29 cellular contexts compared by ENCODE assay signal in genomic region chr10:34530778-34531177, GRCh38.
"Had no signal": no experiment of that assay in that cellular context is flagged by ENCODE, and none has a peak within 500 bp of the region (broad histone marks: within the 10 kb centered on the region; RNA-seq: fewer than 3 reads in every experiment).

No MANE protein-coding gene starts in this region.

- H3K4me1 Mint-ChIP-seq: activated CD4-positive, alpha-beta memory T cell treated with anti-CD3 and anti-CD28 coated beads, Interleukin-2, amount 10 ng/mL, durations not matched to agents 7 days and 5 days; activated CD4-positive, alpha-beta T cell treated with anti-CD3 and anti-CD28 coated beads, Interleukin-2, amount 10 ng/mL, durations not matched to agents 7 days and 5 days; activated naive CD4-positive, alpha-beta T cell treated with anti-CD3 and anti-CD28 coated beads, Interleukin-2, amount 10 ng/mL, durations not matched to agents 7 days and 5 days; activated naive CD8-positive, alpha-beta T cell treated with anti-CD3 and anti-CD28 coated beads, Interleukin-2, amount 10 ng/mL, durations not matched to agents 7 days and 5 days; naive thymus-derived CD4-positive, alpha-beta T cell had no signal

- H3K4me3 ChIP-seq: ascending aorta, esophagus squamous epithelium, heart right ventricle, left lung, pancreas, prostate gland, tibial nerve, uterus had no signal

- H3K4me1 ChIP-seq: prostate gland had no signal

- H3K27me3 Mint-ChIP-seq: activated naive CD4-positive, alpha-beta T cell treated with anti-CD3 and anti-CD28 coated beads, Interleukin-2, amount 10 ng/mL, durations not matched to agents 7 days and 5 days; activated naive CD8-positive, alpha-beta T cell treated with anti-CD3 and anti-CD28 coated beads, Interleukin-2, amount 10 ng/mL, durations not matched to agents 7 days and 5 days; dendritic cell treated with granulocyte-macrophage colony-stimulating factor and Interleukin-4, amounts not matched to agents 40 ng/mL and 50 ng/mL, for 4 days had no signal

- ATAC-seq: heart right ventricle; left lung; naive thymus-derived CD4-positive, alpha-beta T cell had no signal

- H3K9me3 Mint-ChIP-seq: activated CD4-positive, alpha-beta memory T cell treated with anti-CD3 and anti-CD28 coated beads, Interleukin-2, amount 10 ng/mL, durations not matched to agents 7 days and 5 days; activated CD4-positive, alpha-beta T cell treated with anti-CD3 and anti-CD28 coated beads, Interleukin-2, amount 10 ng/mL, durations not matched to agents 7 days and 5 days; activated naive CD4-positive, alpha-beta T cell treated with anti-CD3 and anti-CD28 coated beads, Interleukin-2, amount 10 ng/mL, durations not matched to agents 7 days and 5 days; activated T-cell treated with anti-CD3 and anti-CD28 coated beads, Interleukin-2, amount 50 U/mL, for 24 hours; dendritic cell treated with granulocyte-macrophage colony-stimulating factor and Interleukin-4, amounts not matched to agents 40 ng/mL and 50 ng/mL, for 4 days had no signal

- H3K27ac ChIP-seq: ascending aorta, epithelial cell of prostate, esophagus squamous epithelium, heart right ventricle, left lung, pancreas, prostate gland, tibial nerve, uterus had no signal

- H3K4me3 Mint-ChIP-seq: activated CD4-positive, alpha-beta memory T cell treated with anti-CD3 and anti-CD28 coated beads, Interleukin-2, amount 10 ng/mL, durations not matched to agents 7 days and 5 days; activated CD4-positive, alpha-beta T cell treated with anti-CD3 and anti-CD28 coated beads, Interleukin-2, amount 10 ng/mL, durations not matched to agents 7 days and 5 days; activated naive CD4-positive, alpha-beta T cell treated with anti-CD3 and anti-CD28 coated beads, Interleukin-2, amount 10 ng/mL, durations not matched to agents 7 days and 5 days; activated naive CD8-positive, alpha-beta T cell treated with anti-CD3 and anti-CD28 coated beads, Interleukin-2, amount 10 ng/mL, durations not matched to agents 7 days and 5 days; activated T-cell treated with anti-CD3 and anti-CD28 coated beads, Interleukin-2, amount 50 U/mL, for 24 hours; dendritic cell treated with granulocyte-macrophage colony-stimulating factor and Interleukin-4, amounts not matched to agents 40 ng/mL and 50 ng/mL, for 4 days; mesothelial cell of epicardium; naive thymus-derived CD4-positive, alpha-beta T cell; neural crest cell had no signal

- DNase-seq: activated CD4-positive, alpha-beta memory T cell treated with anti-CD3 and anti-CD28 coated beads, Interleukin-2, amount 10 ng/mL, durations not matched to agents 7 days and 5 days; activated CD4-positive, alpha-beta T cell treated with anti-CD3 and anti-CD28 coated beads, Interleukin-2, amount 10 ng/mL, durations not matched to agents 7 days and 5 days; activated CD4-positive, CD25-positive, alpha-beta regulatory T cell treated with anti-CD3 and anti-CD28 coated beads, Interleukin-2, amount 50 U/mL, for 72 hours; activated CD8-positive, alpha-beta memory T cell treated with anti-CD3 and anti-CD28 coated beads, Interleukin-2, amount 50 U/mL, for 48 hours; activated gamma-delta T cell; activated naive CD4-positive, alpha-beta T cell treated with anti-CD3 and anti-CD28 coated beads, Interleukin-2, amount 10 ng/mL, durations not matched to agents 7 days and 5 days; activated naive CD8-positive, alpha-beta T cell treated with anti-CD3 and anti-CD28 coated beads, Interleukin-2, amount 10 ng/mL, durations not matched to agents 7 days and 5 days; activated T-cell treated with anti-CD3 and anti-CD28 coated beads, Interleukin-2, amount 50 U/mL, for 24 hours; central memory CD4-positive, alpha-beta T cell; esophagus squamous epithelium; foreskin melanocyte; heart right ventricle; left lung; naive thymus-derived CD4-positive, alpha-beta T cell; nucleus accumbens; pancreas; retina; stimulated activated CD4-positive, alpha-beta T cell treated with anti-CD3 and anti-CD28 coated beads, Interleukin-15, amount 100 ng/mL, for 24 hours; stimulated activated CD4-positive, alpha-beta T cell treated with anti-CD3 and anti-CD28 coated beads, Interleukin-2, amount 100 ng/mL, for 24 hours; stimulated activated naive CD4-positive, alpha-beta T cell; T-helper 2 cell; uterus had no signal

- H3K27me3 ChIP-seq: ascending aorta, esophagus squamous epithelium, heart right ventricle, left lung, pancreas, tibial nerve, uterus had no signal

- H3K27ac Mint-ChIP-seq: activated CD4-positive, alpha-beta memory T cell treated with anti-CD3 and anti-CD28 coated beads, Interleukin-2, amount 10 ng/mL, durations not matched to agents 7 days and 5 days; activated CD4-positive, alpha-beta T cell treated with anti-CD3 and anti-CD28 coated beads, Interleukin-2, amount 10 ng/mL, durations not matched to agents 7 days and 5 days; activated naive CD4-positive, alpha-beta T cell treated with anti-CD3 and anti-CD28 coated beads, Interleukin-2, amount 10 ng/mL, durations not matched to agents 7 days and 5 days; activated naive CD8-positive, alpha-beta T cell treated with anti-CD3 and anti-CD28 coated beads, Interleukin-2, amount 10 ng/mL, durations not matched to agents 7 days and 5 days; activated T-cell treated with anti-CD3 and anti-CD28 coated beads, Interleukin-2, amount 50 U/mL, for 24 hours; dendritic cell treated with granulocyte-macrophage colony-stimulating factor and Interleukin-4, amounts not matched to agents 40 ng/mL and 50 ng/mL, for 4 days; mesothelial cell of epicardium had no signal

- H3K36me3 ChIP-seq: ascending aorta, esophagus squamous epithelium, heart right ventricle, left lung, pancreas, prostate gland, uterus had no signal

- H3K9me3 ChIP-seq: pancreas, prostate gland, uterus had no signal

- H3K36me3 Mint-ChIP-seq: activated naive CD4-positive, alpha-beta T cell treated with anti-CD3 and anti-CD28 coated beads, Interleukin-2, amount 10 ng/mL, durations not matched to agents 7 days and 5 days; activated naive CD8-positive, alpha-beta T cell treated with anti-CD3 and anti-CD28 coated beads, Interleukin-2, amount 10 ng/mL, durations not matched to agents 7 days and 5 days had no signal
